ENCODE assay signal across 25 cellular contexts in the genomic region with DNA sequence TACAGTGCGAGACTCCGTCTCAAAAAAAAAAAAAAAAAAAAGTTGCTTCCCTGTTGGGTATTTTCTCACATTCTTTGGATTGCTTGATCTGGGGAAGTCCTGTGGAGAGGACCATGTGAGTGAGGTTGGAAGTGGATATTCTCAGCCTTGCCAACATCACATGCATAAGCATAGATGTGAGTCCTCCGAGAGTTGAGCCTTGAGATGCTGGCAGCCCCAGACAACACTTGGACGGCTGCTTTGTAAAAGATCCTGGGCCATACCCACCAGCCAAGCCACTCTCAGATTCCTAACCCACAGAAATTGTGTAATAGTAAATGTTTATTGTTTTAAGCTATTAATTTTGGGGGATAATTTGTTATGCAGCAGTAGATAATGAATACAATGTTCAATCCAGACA.
"Had no signal": no experiment of that assay in that cellular context is flagged by ENCODE, and none has a peak within 500 bp of the region (broad histone marks: within the 10 kb centered on the region; RNA-seq: fewer than 3 reads in every experiment).

No MANE protein-coding gene starts in this region.

- H3K9me3 ChIP-seq: MG63, SJSA1, SK-N-SH had no signal

- H3K27me3 ChIP-seq: MG63, SJSA1 had no signal

- ATAC-seq: HepG2, Panc1, PC-3 had no signal

- H3K27ac ChIP-seq: RWPE1, SJSA1 had no signal

- H3K4me3 ChIP-seq: MG63, SJSA1 had no signal

- H3K4me2 ChIP-seq: SK-N-SH had no signal

- H3K36me3 ChIP-seq: MG63, SJSA1 had no signal

- DNase-seq: IMR-90; Karpas-422; KG1; MG63; NCI-H1092; NCI-H1105 treated with DMSO at 0.1 percent for 48 hours; NCI-H1436; NCI-H187; NCI-H2029; NCI-H2081 treated with DMSO at 0.1 percent for 48 hours; NCI-H2171; NCI-H226; NCI-H446; NCI-H510A; NCI-H524 treated with DMSO at 0.1 percent for 48 hours; NCI-H69; NCI-H774; NK-92 treated with Interleukin-12 subunit alpha and Interleukin-12 subunit beta, amount 100 ng/mL, for 24 hours; PC-3; SIG-M5; SK-N-SH had no signal

- H3K4me1 ChIP-seq: SJSA1 had no signal
